ENCODE assay signal across 10 cellular contexts in the genomic region with DNA sequence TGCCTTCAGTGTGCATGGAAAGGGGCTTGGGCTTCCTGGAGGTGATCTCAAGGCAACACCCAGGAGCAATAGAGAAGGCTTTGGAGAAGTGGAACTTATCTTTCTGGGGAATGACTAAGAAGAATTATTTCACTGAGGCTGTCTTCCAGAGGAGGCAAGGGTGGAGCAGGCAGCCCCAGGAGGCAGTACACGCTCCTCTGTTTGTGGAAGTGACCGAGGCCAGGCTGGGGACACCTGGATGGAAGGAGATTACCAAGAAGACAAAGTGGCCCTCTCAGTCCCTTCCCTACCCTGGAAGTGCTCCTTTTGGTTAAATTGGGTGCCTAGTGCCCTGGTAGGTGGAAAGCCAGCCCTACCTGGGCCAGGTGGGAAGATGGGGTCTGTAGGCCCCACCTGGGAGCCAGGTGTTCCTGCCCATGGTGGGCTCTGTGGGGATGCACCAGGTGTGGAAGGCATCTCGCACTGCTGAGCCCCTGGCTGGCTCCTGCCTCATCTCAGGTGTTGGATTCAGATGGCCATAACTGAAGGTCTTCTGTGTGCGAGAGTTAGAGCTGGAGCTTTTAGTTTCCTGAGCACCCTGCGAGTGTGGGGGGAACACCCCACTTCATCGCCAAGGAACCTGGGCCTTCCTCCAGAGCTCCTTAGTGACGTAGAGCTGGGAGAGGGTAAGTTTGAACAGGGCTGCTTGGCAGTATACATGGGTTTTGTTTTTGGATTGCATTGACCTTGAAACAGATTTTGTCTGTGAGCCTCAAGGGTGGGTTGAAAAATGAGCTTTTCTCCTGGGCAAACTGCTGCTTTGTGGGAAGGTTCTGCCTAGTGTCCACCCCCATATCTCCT. TPM values are rescaled to one million over a fixed set of nuclear protein-coding genes. Genes with fewer than 3 reads are reported as not detected.
DNase-seq lines count a peak whose midpoint lies in the region; ATAC-seq and TF ChIP-seq lines count a peak whose summit lies in the region.
"Had no signal": no experiment of that assay in that cellular context is flagged by ENCODE, and none has a peak within 500 bp of the region (broad histone marks: within the 10 kb centered on the region; RNA-seq: fewer than 3 reads in every experiment).

No MANE protein-coding gene starts in this region.

- no peaks in the 10 kb centered on the region for H3K9me3 ChIP-seq in CD8-positive, alpha-beta memory T cell (ENCODE audit: low read length)
- H3K9me3 ChIP-seq in Panc1 (ENCODE audit: control insufficient read depth, insufficient read depth, low read depth, low read length) (no peaks in the 10 kb centered on the region), esophagus squamous epithelium (no peaks in the 10 kb centered on the region), skeletal muscle tissue (ENCODE audit: control insufficient read depth in 3 of 3, low read length in 3 of 3) (no peaks in the 10 kb centered on the region)
- H3K9me3 ChIP-seq: HAP-1 had no signal

- H3K27ac ChIP-seq in CD8-positive, alpha-beta memory T cell (ENCODE audit: low read depth, low read length): peak overlapping the region; percentile 28
- H3K27ac ChIP-seq in Panc1 (ENCODE audit: low read length) (peak overlapping the region; percentile 7; the same call in 1 of the 2 replicates), esophagus squamous epithelium (peak overlapping the region in 3 of 4 donors; percentile 74 to 84 (median 78)), skeletal muscle tissue (ENCODE audit: low read depth, low read length) (peak overlapping the region; percentile 52)

- no peak for DNase-seq in CD8-positive, alpha-beta memory T cell
- DNase-seq in Panc1 (ENCODE audit: low read depth, low spot score): no peak
- no peak for DNase-seq in esophagus squamous epithelium (lab: John Stamatoyannopoulos, UW)
- DNase-seq in C1 segment of cervical spinal cord (lab: John Stamatoyannopoulos, UW): no peak
- DNase-seq: NCI-H1092 treated with DMSO at 0.1 percent for 48 hours; stimulated activated CD4-positive, alpha-beta T cell treated with anti-CD3 and anti-CD28 coated beads, Interleukin-1b, Interleukin-23, amount 100 ng/mL, for 48 hours had no signal

- CTCF ChIA-PET in CD8-positive, alpha-beta memory T cell (lab: Charles Lee): no interaction called here
- CTCF ChIA-PET in Panc1 (lab: Charles Lee): no interaction called here

- BruUV-seq in Panc1 (replicated peaks; lab: Mats Ljungman, UMichigan): no TSS peak

- H3K27ac Mint-ChIP-seq in CD8-positive, alpha-beta memory T cell: peak overlapping the region; percentile 41 to 85 (median 64)

- ATAC-seq in Panc1: no peak
- ATAC-seq in GM21447 (IDR thresholded peaks at IDR 0.05; ENCODE audit: unreplicated experiment): no peak
- no peak for ATAC-seq in HG03108 (IDR thresholded peaks at IDR 0.05; ENCODE audit: unreplicated experiment)

- H3K36me3 Mint-ChIP-seq in CD8-positive, alpha-beta memory T cell: peaks cover 0 to 2% (median 2%) of the 10 kb centered on the region in 3 donors

- no peaks in the 10 kb centered on the region for H3K36me3 ChIP-seq in CD8-positive, alpha-beta memory T cell (ENCODE audit: insufficient read depth, low read length)
- H3K36me3 ChIP-seq in Panc1 (ENCODE audit: control insufficient read depth, insufficient read depth, low read length) (no peaks in the 10 kb centered on the region), esophagus squamous epithelium (no peaks in the 10 kb centered on the region), skeletal muscle tissue (ENCODE audit: control insufficient read depth in 3 of 3, insufficient read depth in 3 of 3, low read length in 3 of 3) (no peaks in the 10 kb centered on the region)
- H3K36me3 ChIP-seq: HAP-1 had no signal

- no peaks in the 10 kb centered on the region for H3K9me3 Mint-ChIP-seq in CD8-positive, alpha-beta memory T cell

- WGBS in esophagus squamous epithelium, 2 donors: 77 to 100% methylated on average over 1 to 6 of the region's 7 CpGs

- H3K4me1 ChIP-seq in CD8-positive, alpha-beta memory T cell (ENCODE audit: insufficient read depth, low read length): peaks cover 17% of the 10 kb centered on the region
- peaks cover 38% of the 10 kb centered on the region for H3K4me1 ChIP-seq in Panc1 (ENCODE audit: control insufficient read depth, insufficient read depth, low read length)
- H3K4me1 ChIP-seq in esophagus squamous epithelium: peaks cover 0 to 47% (median 34%) of the 10 kb centered on the region in 3 donors
- peaks cover 27 to 40% (median 30%) of the 10 kb centered on the region in 3 donors for H3K4me1 ChIP-seq in skeletal muscle tissue (ENCODE audit: control insufficient read depth in 3 of 3, insufficient read depth in 3 of 3, low read length in 3 of 3)

- peaks cover 23 to 27% (median 24%) of the 10 kb centered on the region in 3 donors for H3K4me1 Mint-ChIP-seq in CD8-positive, alpha-beta memory T cell

- TF ChIP-seq POLR2A in esophagus squamous epithelium (IDR thresholded peaks at IDR 0.05): no peak

- TF ChIP-seq CTCF in Panc1 (IDR thresholded peaks at IDR 0.05) (no peak), esophagus squamous epithelium (IDR thresholded peaks at IDR 0.05) (no peak)

- H3K4me3 ChIP-seq in CD8-positive, alpha-beta memory T cell (ENCODE audit: low read length): no peak overlapping the region
- H3K4me3 ChIP-seq in Panc1 (ENCODE audit: low read depth in 2 of 2, low read length in 2 of 2) (no peak overlapping the region), esophagus squamous epithelium (no peak overlapping the region), skeletal muscle tissue (ENCODE audit: low read length in 3 of 3) (no peak overlapping the region)
- H3K4me3 ChIP-seq: HAP-1 had no signal

- POLR2A ChIA-PET in CD8-positive, alpha-beta memory T cell (lab: Charles Lee): interaction anchor here (1.0 kb wide), 1 partner anchor 9 kb away, joined by 3 read pairs; no protein-coding TSS in a partner anchor
- POLR2A ChIA-PET in Panc1 (lab: Charles Lee): interaction anchor here (0.5 kb wide), 1 partner anchor 63 kb away, joined by 5 read pairs; no protein-coding TSS in a partner anchor

- H3K27me3 Mint-ChIP-seq in CD8-positive, alpha-beta memory T cell: no peaks in the 10 kb centered on the region

- no peaks in the 10 kb centered on the region for H3K27me3 ChIP-seq in CD8-positive, alpha-beta memory T cell (ENCODE audit: insufficient read depth, low read length, poor library complexity, severe bottlenecking)
- H3K27me3 ChIP-seq in Panc1 (ENCODE audit: control insufficient read depth, insufficient read depth, low read length) (no peaks in the 10 kb centered on the region), esophagus squamous epithelium (no peaks in the 10 kb centered on the region), skeletal muscle tissue (ENCODE audit: control insufficient read depth in 3 of 3, insufficient read depth in 3 of 3, low read length in 3 of 3) (no peaks in the 10 kb centered on the region)

- intact Hi-C loops in Panc1 (cut with micrococcal nuclease; ENCODE audit: unreplicated experiment): no loop called here
- intact Hi-C loops in esophagus squamous epithelium (cut with DNase I): no loop called here

- H3K9ac ChIP-seq in skeletal muscle tissue (ENCODE audit: low read depth in 1 of 3, low read length in 3 of 3): no peak overlapping the region

- in situ Hi-C loops in Panc1 (cut with HindIII; ENCODE audit: low pct_unique_long_range_greater_than_20kb, low sequenced_read_pairs): no loop called here

- peak overlapping the region in 3 of 7 donors; percentile 39 to 57 (median 41) for H3K4me3 Mint-ChIP-seq in CD8-positive, alpha-beta memory T cell

RNA-seq across cellular contexts. Expression of a gene that starts 46.1 kb away (rescaled TPM):
- 100 to 1,000 TPM; 146 to 147 TPM for total RNA-seq in CD8-positive, alpha-beta memory T cell
- polyA plus RNA-seq in CD8-positive, alpha-beta memory T cell: 32.4 TPM
- total RNA-seq in Panc1 (2021; ENCODE audit: unreplicated experiment) (199 TPM), esophagus squamous epithelium (10 to 100 TPM; 10.1 to 49.0 (median 19.8) TPM), skeletal muscle tissue (35.5 TPM)
- polyA plus RNA-seq in Panc1 (2012; ENCODE audit: insufficient read length): 183 TPM

Comparison
In these comparisons a context has a peak if more than half of its experiments do, and no peak if none do; other contexts are left out.
1. H3K27ac ChIP-seq: peak in every context shown above with its lines; median percentile 78 in esophagus squamous epithelium; 52 in skeletal muscle tissue; 28 in CD8-positive, alpha-beta memory T cell; 7 in Panc1.